Comparison of ENCODE assay signal across 1 cellular context in genomic region chr11:126189109-126189929, GRCh38.
TF ChIP-seq lines count a peak whose summit lies in the region.

No MANE protein-coding gene starts in this region.

TF ChIP-seq in HepG2, 621 proteins besides CTCF, POLR2A, EP300 and RAD21 (continued from another document and continues in another):
- TF ChIP-seq EEA1 (CRISPR knock-in tag; IDR thresholded peaks at IDR 0.05; ENCODE audit: borderline replicate concordance) (no peak), MTA3 (CRISPR knock-in tag; IDR thresholded peaks at IDR 0.05) (no peak), NFKB2 (CRISPR knock-in tag; IDR thresholded peaks at IDR 0.05; ENCODE audit: borderline replicate concordance) (no peak; the same call in 1 of the 2 replicates), CEBPG (CRISPR knock-in tag; IDR thresholded peaks at IDR 0.05) (peak; percentile 62), SRSF9 (IDR thresholded peaks at IDR 0.05; ENCODE audit: borderline replicate concordance, insufficient read depth, low read depth, low read length, poor library complexity, severe bottlenecking) (no peak), ZFYVE20 (CRISPR knock-in tag; IDR thresholded peaks at IDR 0.05; ENCODE audit: borderline replicate concordance, low read depth) (no peak), THAP11 (CRISPR knock-in tag; IDR thresholded peaks at IDR 0.05) (peak; percentile 51), CCDC6 (CRISPR knock-in tag; IDR thresholded peaks at IDR 0.05) (peak; percentile 38; the same call in 1 of the 2 replicates), YY1 (IDR thresholded peaks at IDR 0.05; ENCODE audit: insufficient read depth, insufficient replicate concordance, low read depth, low read length) (peak; percentile 22), FOXC1 (CRISPR knock-in tag; IDR thresholded peaks at IDR 0.05; ENCODE audit: borderline replicate concordance) (no peak; the same call in 1 of the 2 replicates), ZNF281 (CRISPR knock-in tag; IDR thresholded peaks at IDR 0.05; ENCODE audit: borderline replicate concordance) (peak; percentile 13; the same call in 1 of the 2 replicates), MED1 (CRISPR knock-in tag; IDR thresholded peaks at IDR 0.05) (peak; percentile 87), MYC (CRISPR knock-in tag; IDR thresholded peaks at IDR 0.05; ENCODE audit: borderline replicate concordance) (peak; percentile 78; the same call in 1 of the 2 replicates), ZNF691 (CRISPR knock-in tag; IDR thresholded peaks at IDR 0.05; ENCODE audit: borderline replicate concordance, low read depth) (no peak), ZNF564 (CRISPR knock-in tag; IDR thresholded peaks at IDR 0.05) (peak; percentile 24; the same call in 1 of the 2 replicates), PHF5A (CRISPR knock-in tag; IDR thresholded peaks at IDR 0.05; ENCODE audit: low read depth, unreplicated experiment) (no peak), ZNF589 (CRISPR knock-in tag; conservative IDR thresholded peaks at IDR 0.05) (no peak), TMF1 (CRISPR knock-in tag; IDR thresholded peaks at IDR 0.05; ENCODE audit: low read depth) (no peak), ZNF772 (CRISPR knock-in tag; IDR thresholded peaks at IDR 0.05) (peak; percentile 87), DMAP1 (CRISPR knock-in tag; IDR thresholded peaks at IDR 0.05) (no peak), ZNF781 (CRISPR knock-in tag; IDR thresholded peaks at IDR 0.05; ENCODE audit: borderline replicate concordance, not compliant biosample characterization) (no peak), XRCC5 (optimal IDR thresholded peaks at IDR 0.05; ENCODE audit: low read length) (peak; percentile 80), HDAC6 (IDR thresholded peaks at IDR 0.05; ENCODE audit: low read depth, low read length) (no peak), ZBTB3 (CRISPR knock-in tag; IDR thresholded peaks at IDR 0.05; ENCODE audit: borderline replicate concordance, low read depth) (no peak), HMG20B (CRISPR knock-in tag; conservative IDR thresholded peaks at IDR 0.05) (0 out of 2 replicates have a peak, but pooled peaks have one; percentile 25), ZFP41 (CRISPR knock-in tag; IDR thresholded peaks at IDR 0.05; ENCODE audit: borderline replicate concordance) (no peak), ZNF432 (CRISPR knock-in tag; IDR thresholded peaks at IDR 0.05; ENCODE audit: borderline replicate concordance) (no peak), ZBTB37 (CRISPR knock-in tag; IDR thresholded peaks at IDR 0.05) (no peak), ZNF629 (CRISPR knock-in tag; conservative IDR thresholded peaks at IDR 0.05) (no peak; the same call in 1 of the 2 replicates), ATF6 (CRISPR knock-in tag; conservative IDR thresholded peaks at IDR 0.05) (no peak), ZNF501 (CRISPR knock-in tag; IDR thresholded peaks at IDR 0.05) (peak; percentile 33; the same call in 1 of the 2 replicates), ZNF547 (CRISPR knock-in tag; IDR thresholded peaks at IDR 0.05) (no peak), ZNF800 (CRISPR knock-in tag; IDR thresholded peaks at IDR 0.05) (no peak; the same call in 1 of the 2 replicates), ZNF703 (CRISPR knock-in tag; IDR thresholded peaks at IDR 0.05; ENCODE audit: borderline replicate concordance) (no peak), HMGA1 (CRISPR knock-in tag; conservative IDR thresholded peaks at IDR 0.05) (no peak), ZNF33A (CRISPR knock-in tag; IDR thresholded peaks at IDR 0.05; ENCODE audit: borderline replicate concordance) (no peak), FOSL2 (CRISPR knock-in tag; IDR thresholded peaks at IDR 0.05) (peak; percentile 24; the same call in 1 of the 2 replicates), STAT6 (CRISPR knock-in tag; IDR thresholded peaks at IDR 0.05; ENCODE audit: borderline replicate concordance) (no peak), EZH2 (conservative IDR thresholded peaks at IDR 0.05; ENCODE audit: low read depth, low read length) (no peak), ZNF558 (CRISPR knock-in tag; IDR thresholded peaks at IDR 0.05; ENCODE audit: borderline replicate concordance) (no peak), MLX (CRISPR knock-in tag; IDR thresholded peaks at IDR 0.05) (peak; percentile 77; the same call in 1 of the 2 replicates), MAF1 (CRISPR knock-in tag; IDR thresholded peaks at IDR 0.05; ENCODE audit: borderline replicate concordance) (no peak), RBFOX2 (IDR thresholded peaks at IDR 0.05; ENCODE audit: low read depth, low read length) (peak; percentile 73), SUZ12 (IDR thresholded peaks at IDR 0.05; ENCODE audit: low read depth, low read length) (no peak)
- TF ChIP-seq, protein P1, sequence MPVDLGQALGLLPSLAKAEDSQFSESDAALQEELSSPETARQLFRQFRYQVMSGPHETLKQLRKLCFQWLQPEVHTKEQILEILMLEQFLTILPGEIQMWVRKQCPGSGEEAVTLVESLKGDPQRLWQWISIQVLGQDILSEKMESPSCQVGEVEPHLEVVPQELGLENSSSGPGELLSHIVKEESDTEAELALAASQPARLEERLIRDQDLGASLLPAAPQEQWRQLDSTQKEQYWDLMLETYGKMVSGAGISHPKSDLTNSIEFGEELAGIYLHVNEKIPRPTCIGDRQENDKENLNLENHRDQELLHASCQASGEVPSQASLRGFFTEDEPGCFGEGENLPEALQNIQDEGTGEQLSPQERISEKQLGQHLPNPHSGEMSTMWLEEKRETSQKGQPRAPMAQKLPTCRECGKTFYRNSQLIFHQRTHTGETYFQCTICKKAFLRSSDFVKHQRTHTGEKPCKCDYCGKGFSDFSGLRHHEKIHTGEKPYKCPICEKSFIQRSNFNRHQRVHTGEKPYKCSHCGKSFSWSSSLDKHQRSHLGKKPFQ (CRISPR knock-in tag; IDR thresholded peaks at IDR 0.05; ENCODE audit: insufficient replicate concordance): no peak
- TF ChIP-seq, protein P2, sequence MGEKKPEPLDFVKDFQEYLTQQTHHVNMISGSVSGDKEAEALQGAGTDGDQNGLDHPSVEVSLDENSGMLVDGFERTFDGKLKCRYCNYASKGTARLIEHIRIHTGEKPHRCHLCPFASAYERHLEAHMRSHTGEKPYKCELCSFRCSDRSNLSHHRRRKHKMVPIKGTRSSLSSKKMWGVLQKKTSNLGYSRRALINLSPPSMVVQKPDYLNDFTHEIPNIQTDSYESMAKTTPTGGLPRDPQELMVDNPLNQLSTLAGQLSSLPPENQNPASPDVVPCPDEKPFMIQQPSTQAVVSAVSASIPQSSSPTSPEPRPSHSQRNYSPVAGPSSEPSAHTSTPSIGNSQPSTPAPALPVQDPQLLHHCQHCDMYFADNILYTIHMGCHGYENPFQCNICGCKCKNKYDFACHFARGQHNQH (CRISPR knock-in tag; IDR thresholded peaks at IDR 0.05): peak; percentile 63; the same call in 1 of the 2 replicates
- TF ChIP-seq, protein P3, sequence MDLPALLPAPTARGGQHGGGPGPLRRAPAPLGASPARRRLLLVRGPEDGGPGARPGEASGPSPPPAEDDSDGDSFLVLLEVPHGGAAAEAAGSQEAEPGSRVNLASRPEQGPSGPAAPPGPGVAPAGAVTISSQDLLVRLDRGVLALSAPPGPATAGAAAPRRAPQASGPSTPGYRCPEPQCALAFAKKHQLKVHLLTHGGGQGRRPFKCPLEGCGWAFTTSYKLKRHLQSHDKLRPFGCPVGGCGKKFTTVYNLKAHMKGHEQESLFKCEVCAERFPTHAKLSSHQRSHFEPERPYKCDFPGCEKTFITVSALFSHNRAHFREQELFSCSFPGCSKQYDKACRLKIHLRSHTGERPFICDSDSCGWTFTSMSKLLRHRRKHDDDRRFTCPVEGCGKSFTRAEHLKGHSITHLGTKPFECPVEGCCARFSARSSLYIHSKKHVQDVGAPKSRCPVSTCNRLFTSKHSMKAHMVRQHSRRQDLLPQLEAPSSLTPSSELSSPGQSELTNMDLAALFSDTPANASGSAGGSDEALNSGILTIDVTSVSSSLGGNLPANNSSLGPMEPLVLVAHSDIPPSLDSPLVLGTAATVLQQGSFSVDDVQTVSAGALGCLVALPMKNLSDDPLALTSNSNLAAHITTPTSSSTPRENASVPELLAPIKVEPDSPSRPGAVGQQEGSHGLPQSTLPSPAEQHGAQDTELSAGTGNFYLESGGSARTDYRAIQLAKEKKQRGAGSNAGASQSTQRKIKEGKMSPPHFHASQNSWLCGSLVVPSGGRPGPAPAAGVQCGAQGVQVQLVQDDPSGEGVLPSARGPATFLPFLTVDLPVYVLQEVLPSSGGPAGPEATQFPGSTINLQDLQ (CRISPR knock-in tag; IDR thresholded peaks at IDR 0.05): no peak
